In genomic region chr10:12027539-12027938, GRCh38 we compare ENCODE assay signal across 17 cellular contexts.
DNase-seq lines count a peak whose midpoint lies in the region; ATAC-seq and TF ChIP-seq lines count a peak whose summit lies in the region.
"Had no signal": no experiment of that assay in that cellular context is flagged by ENCODE, and none has a peak within 500 bp of the region (broad histone marks: within the 10 kb centered on the region; RNA-seq: fewer than 3 reads in every experiment).

No MANE protein-coding gene starts in this region.

- intact Hi-C loops in tibial artery (cut with DNase I; ENCODE audit: low total_unique reads) = no loop called here

- no peak overlapping the region for H3K4me3 ChIP-seq in GM12865 (ENCODE audit: low read depth, low read length)
- H3K4me3 ChIP-seq in tibial artery = no peak overlapping the region
- H3K4me3 ChIP-seq: dorsolateral prefrontal cortex, spleen had no signal

- no peak for TF ChIP-seq CTCF in GM12865 (IDR thresholded peaks at IDR 0.05; ENCODE audit: insufficient read depth, low read depth, low read length, missing control alignments)
- no peak for TF ChIP-seq CTCF in tibial artery (IDR thresholded peaks at IDR 0.05)

- ATAC-seq in GM19395 (IDR thresholded peaks at IDR 0.05; ENCODE audit: unreplicated experiment) (peak; percentile 93), HG02623 (IDR thresholded peaks at IDR 0.05; ENCODE audit: unreplicated experiment) (peak; percentile 92), HG03280 (IDR thresholded peaks at IDR 0.05; ENCODE audit: unreplicated experiment) (peak; percentile 74)

- H3K36me3 ChIP-seq in tibial artery = peaks cover 23 to 41% (median 31%) of the 10 kb centered on the region in 3 donors

- H3K4me1 ChIP-seq in tibial artery = peaks cover 0 to 5% (median 0%) of the 10 kb centered on the region in 4 donors
- H3K4me1 ChIP-seq: parathyroid adenoma had no signal

- no peaks in the 10 kb centered on the region for H3K9me3 ChIP-seq in tibial artery
- H3K9me3 ChIP-seq: spleen had no signal

- peak; percentile 40 for DNase-seq in GM12865 (ENCODE audit: low read depth)
- DNase-seq in NCI-H82 (lab: John Stamatoyannopoulos, UW) = no peak
- DNase-seq in tibial artery = no peak
- DNase-seq in inferior parietal cortex (ENCODE audit: extremely low spot score) = no peak
- no peak for DNase-seq in DMS 273 (lab: John Stamatoyannopoulos, UW; ENCODE audit: unreplicated experiment)
- DNase-seq: 8988T; activated CD8-positive, alpha-beta memory T cell treated with anti-CD3 and anti-CD28 coated beads for 24 hours; CD8-positive, alpha-beta memory T cell; dorsolateral prefrontal cortex; Kasumi-1; NCI-H2081; SIG-M5; spleen had no signal

- H3K27me3 ChIP-seq in tibial artery = no peaks in the 10 kb centered on the region
- H3K27me3 ChIP-seq: dorsolateral prefrontal cortex, spleen had no signal

- H3K27ac ChIP-seq in tibial artery = no peak overlapping the region
- H3K27ac ChIP-seq: dorsolateral prefrontal cortex, parathyroid adenoma, spleen had no signal
